7 cellular contexts compared by ENCODE assay signal in genomic region chr5:38845555-38846378, GRCh38. TPM values are rescaled to one million over a fixed set of nuclear protein-coding genes. Genes with fewer than 3 reads are reported as not detected.
DNase-seq lines count a peak whose midpoint lies in the region; ATAC-seq and TF ChIP-seq lines count a peak whose summit lies in the region.

OSMR (plus strand) TSS chr5:38846012; CDS start chr5:38869045, 23,033 bp downstream.

- peak in 1 of 2 donors; percentile 18 for TF ChIP-seq POLR2A in Peyer's patch (IDR thresholded peaks at IDR 0.05)

- H3K9me3 ChIP-seq in GM23248 (ENCODE audit: low read depth) = no peaks in the 10 kb centered on the region
- no peaks in the 10 kb centered on the region for H3K9me3 ChIP-seq in Peyer's patch

- H3K36me3 ChIP-seq in GM23248 (ENCODE audit: low read depth) = peaks cover 5% of the 10 kb centered on the region; the same call in 1 of the 2 replicates
- no peaks in the 10 kb centered on the region for H3K36me3 ChIP-seq in Peyer's patch

- H3K9me2 ChIP-seq in GM23248 (ENCODE audit: insufficient read depth) = no peaks in the 10 kb centered on the region

- peak within 1 kb of the TSS; percentile 99 for H3K4me2 ChIP-seq in GM23248 (ENCODE audit: unreplicated experiment)

- in situ Hi-C loops in GM23248 (cut with MboI) = no loop called here

- H3K4me1 ChIP-seq in GM23248 (ENCODE audit: insufficient read depth) = peaks cover 40% of the 10 kb centered on the region
- H3K4me1 ChIP-seq in Peyer's patch = no peaks in the 10 kb centered on the region

- no peaks in the 10 kb centered on the region; the same call in 1 of the 2 replicates for H4K20me1 ChIP-seq in GM23248 (ENCODE audit: insufficient read depth)

- peak within 1 kb of the TSS; percentile 83 for H2AFZ ChIP-seq in GM23248

- H3K9ac ChIP-seq in GM23248 = peak within 1 kb of the TSS; percentile 98

- WGBS in GM23248 (ENCODE audit: low coverage in 1 of 2, low lambda C conversion rate in 2 of 2, missing lambda C conversion rate in 2 of 2), 2 experiments = 1 to 2% methylated on average over 53 to 85 of the region's 88 CpGs

- no peak for TF ChIP-seq CTCF in Peyer's patch (IDR thresholded peaks at IDR 0.05)

- ATAC-seq in left lobe of liver = peak; percentile 93
- no peak for ATAC-seq in GM19324 (IDR thresholded peaks at IDR 0.05; ENCODE audit: low FRiP score, unreplicated experiment)

- H3K79me2 ChIP-seq in GM23248 (ENCODE audit: insufficient read depth) = peaks cover 95% of the 10 kb centered on the region

- H3K27me3 ChIP-seq in GM23248 (replicated peaks; ENCODE audit: insufficient read depth) (no peaks in the 10 kb centered on the region), Peyer's patch (no peaks in the 10 kb centered on the region)

- peak within 1 kb of the TSS; percentile 90 for H3K4me3 ChIP-seq in GM23248
- peak within 1 kb of the TSS; percentile 40 to 63 (median 52) for H3K4me3 ChIP-seq in Peyer's patch

- no peaks in the 10 kb centered on the region for H3F3A ChIP-seq in GM23248 (ENCODE audit: insufficient read depth)

- peak; percentile 99 for DNase-seq in GM23248
- DNase-seq in Peyer's patch = peak; percentile 40 to 82 (median 65)
- peak; percentile 77 to 91 for DNase-seq in dermis microvascular lymphatic vessel endothelial cell (ENCODE audit: low read depth in 2 of 2)
- DNase-seq in left lobe of liver (ENCODE audit: low spot score) = peak; percentile 88
- DNase-seq in stimulated activated CD4-positive, alpha-beta T cell treated with anti-CD3 and anti-CD28 coated beads, Interleukin-15, amount 100 ng/mL, for 24 hours = peak; percentile 65
- DNase-seq in NCI-H345 (lab: John Stamatoyannopoulos, UW) = no peak

- H3K27ac ChIP-seq in GM23248 (peak within 1 kb of the TSS; percentile 97), Peyer's patch (peak within 1 kb of the TSS; percentile 70 to 94 (median 86))

RNA-seq across cellular contexts. Expression of gene OSMR, which starts in this region (rescaled TPM):
- total RNA-seq in GM23248 (2014; rRNA removed; shearing (Covaris generic)) = 52.5 and 70.8 TPM in 2 replicates
- polyA plus RNA-seq in GM23248 (2016; fragmentation: Nextera tagmentation; extraction: Ambion mirVana) = 37.1 and 37.3 TPM in 2 replicates
- total RNA-seq in Peyer's patch (10 to 100 TPM in 3 of 4 donors, 1 to 10 TPM in 1; 3.5 to 25.6 (median 15.3) TPM), dermis microvascular lymphatic vessel endothelial cell (8.0 and 11.3 TPM in 2 replicates), left lobe of liver (4.4 TPM)
